In genomic region chr19:2274937-2275535, GRCh38 we compare ENCODE assay signal across 2 cellular contexts.
TF ChIP-seq lines count a peak whose summit lies in the region.

No MANE protein-coding gene starts in this region.

TF ChIP-seq in IMR-90, 13 proteins besides CTCF, POLR2A, EP300 and RAD21:
- no peak for TF ChIP-seq RFX5 (IDR thresholded peaks at IDR 0.05; ENCODE audit: low read depth, low read length)
- no peak for TF ChIP-seq BHLHE40 (IDR thresholded peaks at IDR 0.05; ENCODE audit: low read depth, low read length)
- TF ChIP-seq MXI1 (IDR thresholded peaks at IDR 0.05; ENCODE audit: borderline replicate concordance, low read depth, low read length), result peak; percentile 56; the same call in 1 of the 2 replicates
- TF ChIP-seq ELK1 (IDR thresholded peaks at IDR 0.05; ENCODE audit: borderline replicate concordance, low read depth, low read length), result no peak
- TF ChIP-seq SMC3 (IDR thresholded peaks at IDR 0.05; ENCODE audit: low read depth, low read length), result peak; percentile 64
- TF ChIP-seq USF2 (IDR thresholded peaks at IDR 0.05; ENCODE audit: low read depth, low read length), result no peak

TF ChIP-seq in HepG2, 621 proteins besides CTCF, POLR2A, EP300 and RAD21 (continues in another document):
- no peak for TF ChIP-seq GATA4 (IDR thresholded peaks at IDR 0.05; ENCODE audit: borderline replicate concordance, low read depth)
- peak; percentile 34; the same call in 1 of the 2 replicates for TF ChIP-seq KDM2A (CRISPR knock-in tag; IDR thresholded peaks at IDR 0.05; ENCODE audit: borderline replicate concordance, low read depth)
- peak; percentile 82 for TF ChIP-seq SSRP1 (CRISPR knock-in tag; IDR thresholded peaks at IDR 0.05)
- no peak for TF ChIP-seq LCORL (IDR thresholded peaks at IDR 0.05)
- TF ChIP-seq LCORL (CRISPR knock-in tag; IDR thresholded peaks at IDR 0.05), result peak; percentile 73; the same call in 1 of the 2 replicates
- no peak for TF ChIP-seq GPN1 (CRISPR knock-in tag; IDR thresholded peaks at IDR 0.05; ENCODE audit: borderline replicate concordance)
- TF ChIP-seq ZNF329 (CRISPR knock-in tag; IDR thresholded peaks at IDR 0.05; ENCODE audit: low read depth), result 0 out of 2 replicates have a peak, but pooled peaks have one; percentile 32
- TF ChIP-seq ZNF567 (CRISPR knock-in tag; IDR thresholded peaks at IDR 0.05; ENCODE audit: borderline replicate concordance), result no peak
- TF ChIP-seq TEAD3 (CRISPR knock-in tag; optimal IDR thresholded peaks at IDR 0.05; ENCODE audit: borderline replicate concordance), result peak; percentile 65
- TF ChIP-seq SOX5 (CRISPR knock-in tag; IDR thresholded peaks at IDR 0.05; ENCODE audit: borderline replicate concordance), result peak; percentile 26; the same call in 1 of the 2 replicates
- TF ChIP-seq ZHX1 (CRISPR knock-in tag; IDR thresholded peaks at IDR 0.05; ENCODE audit: low read depth), result 0 out of 2 replicates have a peak, but pooled peaks have one; percentile 62
- TF ChIP-seq MATR3 (CRISPR knock-in tag; IDR thresholded peaks at IDR 0.05), result no peak
- TF ChIP-seq ZBTB33 (CRISPR knock-in tag; IDR thresholded peaks at IDR 0.05), result peak; percentile 99
- peak; percentile 21 for TF ChIP-seq HNRNPLL (IDR thresholded peaks at IDR 0.05; ENCODE audit: low read depth, low read length, poor library complexity, severe bottlenecking)
- TF ChIP-seq FOSL2 (CRISPR knock-in tag; IDR thresholded peaks at IDR 0.05), result 0 out of 2 replicates have a peak, but pooled peaks have one; percentile 15
- TF ChIP-seq ZFP62 (CRISPR knock-in tag; IDR thresholded peaks at IDR 0.05), result no peak
- peak; percentile 89 for TF ChIP-seq STAG1 (CRISPR knock-in tag; IDR thresholded peaks at IDR 0.05)
- peak; percentile 42; the same call in 1 of the 2 replicates for TF ChIP-seq ATF7-NPFF (CRISPR knock-in tag; IDR thresholded peaks at IDR 0.05; ENCODE audit: low read depth)
- peak; percentile 75 for TF ChIP-seq AGO2 (optimal IDR thresholded peaks at IDR 0.05; ENCODE audit: low read depth, low read length)
- peak; percentile 51; the same call in 1 of the 2 replicates for TF ChIP-seq TBX2 (CRISPR knock-in tag; IDR thresholded peaks at IDR 0.05; ENCODE audit: borderline replicate concordance)
- peak; percentile 48; the same call in 1 of the 2 replicates for TF ChIP-seq MAX (IDR thresholded peaks at IDR 0.05)
- 0 out of 2 replicates have a peak, but pooled peaks have one; percentile 21 for TF ChIP-seq POLR2G (IDR thresholded peaks at IDR 0.05; ENCODE audit: low read depth, low read length)
- 0 out of 2 replicates have a peak, but pooled peaks have one; percentile 56 for TF ChIP-seq MXD4 (CRISPR knock-in tag; IDR thresholded peaks at IDR 0.05)
- peak; percentile 39 for TF ChIP-seq XRCC5 (optimal IDR thresholded peaks at IDR 0.05; ENCODE audit: low read length)
- TF ChIP-seq ZNF781 (CRISPR knock-in tag; IDR thresholded peaks at IDR 0.05; ENCODE audit: borderline replicate concordance, not compliant biosample characterization), result peak; percentile 44
- TF ChIP-seq PRMT3 (CRISPR knock-in tag; IDR thresholded peaks at IDR 0.05; ENCODE audit: borderline replicate concordance, low read depth), result no peak
- TF ChIP-seq SAP130 (CRISPR knock-in tag; IDR thresholded peaks at IDR 0.05; ENCODE audit: low read depth), result peak; percentile 55; the same call in 1 of the 2 replicates
- no peak for TF ChIP-seq ZNF605 (CRISPR knock-in tag; IDR thresholded peaks at IDR 0.05)
- TF ChIP-seq SMC3 (IDR thresholded peaks at IDR 0.05; ENCODE audit: low read length), result peak; percentile 74
- TF ChIP-seq HOXA3 (CRISPR knock-in tag; IDR thresholded peaks at IDR 0.05), result peak; percentile 64
- TF ChIP-seq PITX1 (CRISPR knock-in tag; IDR thresholded peaks at IDR 0.05), result peak; percentile 33; the same call in 1 of the 2 replicates
- TF ChIP-seq GATAD2A (CRISPR knock-in tag; IDR thresholded peaks at IDR 0.05), result 0 out of 2 replicates have a peak, but pooled peaks have one; percentile 30
- no peak for TF ChIP-seq ZNF44 (CRISPR knock-in tag; IDR thresholded peaks at IDR 0.05)
- TF ChIP-seq ZBTB40 (IDR thresholded peaks at IDR 0.05), result no peak
- TF ChIP-seq ZBTB40 (CRISPR knock-in tag; IDR thresholded peaks at IDR 0.05), result 0 out of 2 replicates have a peak, but pooled peaks have one; percentile 18
- TF ChIP-seq ZMYM3 (CRISPR knock-in tag; IDR thresholded peaks at IDR 0.05), result 0 out of 2 replicates have a peak, but pooled peaks have one; percentile 55
- TF ChIP-seq ZFP36L1 (CRISPR knock-in tag; IDR thresholded peaks at IDR 0.05), result no peak
- TF ChIP-seq CBX2 (IDR thresholded peaks at IDR 0.05; ENCODE audit: low read depth, low read length), result no peak
- no peak for TF ChIP-seq CBX2 (CRISPR knock-in tag; IDR thresholded peaks at IDR 0.05; ENCODE audit: low read depth)
- TF ChIP-seq ZNF687 (CRISPR knock-in tag; IDR thresholded peaks at IDR 0.05), result peak; percentile 65
- peak; percentile 94 for TF ChIP-seq ZBTB38 (CRISPR knock-in tag; IDR thresholded peaks at IDR 0.05)
- TF ChIP-seq ZFP91 (CRISPR knock-in tag; IDR thresholded peaks at IDR 0.05; ENCODE audit: borderline replicate concordance), result peak; percentile 65
